23 cellular contexts compared by ENCODE assay signal in the genomic region with DNA sequence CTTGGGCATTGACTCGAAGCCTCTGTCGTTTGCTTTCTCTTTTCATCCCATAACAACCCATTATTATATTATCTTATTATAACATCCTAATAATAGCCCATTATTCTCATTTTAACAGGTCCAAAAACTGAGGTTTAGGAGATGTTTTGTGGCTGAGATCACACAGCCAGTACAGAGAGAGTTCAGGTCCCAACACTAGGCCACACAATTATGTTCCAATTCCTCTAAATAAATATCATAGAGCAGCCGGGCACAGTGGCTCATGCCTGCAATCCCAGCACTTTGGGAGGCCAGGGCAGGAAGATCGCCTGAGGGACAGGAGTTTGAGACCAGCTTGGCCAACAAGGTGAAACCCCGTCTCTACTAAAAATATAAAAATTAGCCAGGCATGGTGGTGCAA. TPM values are rescaled to one million over a fixed set of nuclear protein-coding genes. Genes with fewer than 3 reads are reported as not detected.
"Had no signal": no experiment of that assay in that cellular context is flagged by ENCODE, and none has a peak within 500 bp of the region (broad histone marks: within the 10 kb centered on the region; RNA-seq: fewer than 3 reads in every experiment).

No MANE protein-coding gene starts in this region.

- H3K27me3 ChIP-seq: breast epithelium, esophagus muscularis mucosa, sigmoid colon, testis, upper lobe of right lung had no signal

- H3K27ac ChIP-seq: breast epithelium, coronary artery, esophagus muscularis mucosa, sigmoid colon, testis, upper lobe of right lung had no signal

- H3K4me2 ChIP-seq: smooth muscle cell had no signal

- FAIRE-seq: frontal cortex had no signal

- H3K4me3 ChIP-seq: breast epithelium, coronary artery, esophagus muscularis mucosa, sigmoid colon, smooth muscle cell, testis, upper lobe of right lung had no signal

- H3K27me3 Mint-ChIP-seq: activated CD8-positive, alpha-beta T cell treated with anti-CD3 and anti-CD28 coated beads for 36 hours; central memory CD8-positive, alpha-beta T cell had no signal

- H3K9me3 ChIP-seq: breast epithelium, esophagus muscularis mucosa, sigmoid colon, testis, upper lobe of right lung had no signal

- H3K4me1 ChIP-seq: breast epithelium, esophagus muscularis mucosa, sigmoid colon, testis, upper lobe of right lung had no signal

- H3K4me1 Mint-ChIP-seq: stimulated activated naive B cell treated with anti-CD40 and anti-IgM and Interleukin-4, amounts not matched to agents 10 μg/mL and 1 μg/mL and 100 μg/mL, for 72 hours had no signal

- ATAC-seq: activated CD8-positive, alpha-beta T cell treated with anti-CD3 and anti-CD28 coated beads for 36 hours; stimulated activated naive B cell treated with anti-CD40 and anti-IgM and Interleukin-4, amounts not matched to agents 10 μg/mL and 1 μg/mL and 100 μg/mL, for 72 hours; upper lobe of right lung had no signal

- H3K9me3 Mint-ChIP-seq: activated CD4-positive, alpha-beta T cell treated with anti-CD3 and anti-CD28 coated beads, Interleukin-2, amount 10 ng/mL, durations not matched to agents 7 days and 5 days; activated CD8-positive, alpha-beta T cell treated with anti-CD3 and anti-CD28 coated beads for 36 hours; activated T-helper 1 cell treated with anti-CD3 and anti-CD28 coated beads, Interleukin-12 subunit alpha, Interleukin-12 subunit beta, Interleukin-2, Interleukin-4 antibody, amounts not matched to agents 30 ng/mL and 10 ng/mL and 1 ng/mL, durations not matched to agents 14 hours and 24 hours and 36 hours; central memory CD8-positive, alpha-beta T cell; nephron progenitor cell; stimulated activated naive B cell treated with anti-CD40 and anti-IgM and Interleukin-4, amounts not matched to agents 10 μg/mL and 1 μg/mL and 100 μg/mL, for 72 hours had no signal

- H3K36me3 Mint-ChIP-seq: stimulated activated naive B cell treated with anti-CD40 and anti-IgM and Interleukin-4, amounts not matched to agents 10 μg/mL and 1 μg/mL and 100 μg/mL, for 72 hours had no signal

- H3K27ac Mint-ChIP-seq: activated CD4-positive, alpha-beta T cell treated with anti-CD3 and anti-CD28 coated beads, Interleukin-2, amount 10 ng/mL, durations not matched to agents 7 days and 5 days; activated CD8-positive, alpha-beta T cell treated with anti-CD3 and anti-CD28 coated beads for 36 hours; activated T-helper 1 cell treated with anti-CD3 and anti-CD28 coated beads, Interleukin-12 subunit alpha, Interleukin-12 subunit beta, Interleukin-2, Interleukin-4 antibody, amounts not matched to agents 30 ng/mL and 10 ng/mL and 1 ng/mL, durations not matched to agents 14 hours and 24 hours and 36 hours; nephron progenitor cell; stimulated activated naive B cell treated with anti-CD40 and anti-IgM and Interleukin-4, amounts not matched to agents 10 μg/mL and 1 μg/mL and 100 μg/mL, for 72 hours had no signal

- DNase-seq: activated CD4-positive, alpha-beta T cell treated with anti-CD3 and anti-CD28 coated beads, Interleukin-2, amount 10 ng/mL, durations not matched to agents 7 days and 5 days; activated CD8-positive, alpha-beta T cell treated with anti-CD3 and anti-CD28 coated beads for 36 hours; activated gamma-delta T cell; activated naive CD4-positive, alpha-beta T cell treated with anti-CD3 and anti-CD28 coated beads, Interleukin-2, amount 50 U/mL, for 16 hours; anterior cingulate cortex; hippocampal formation; nephron progenitor cell; nucleus accumbens; sigmoid colon; stimulated activated CD4-positive, alpha-beta T cell treated with anti-CD3 and anti-CD28 coated beads, Interleukin-2, amount 100 ng/mL, for 48 hours; stimulated activated CD8-positive, alpha-beta memory T cell treated with anti-CD3 and anti-CD28 coated beads, Interleukin-4, amount 100 ng/mL, for 48 hours; stimulated activated naive B cell treated with anti-CD40 and anti-IgM and Interleukin-4, amounts not matched to agents 10 μg/mL and 1 μg/mL and 100 μg/mL, for 72 hours; SW 1271; T-helper 2 cell; testis; upper lobe of right lung had no signal

- H3K36me3 ChIP-seq: breast epithelium, esophagus muscularis mucosa, sigmoid colon, upper lobe of right lung had no signal

- H3K4me3 Mint-ChIP-seq: activated CD4-positive, alpha-beta T cell treated with anti-CD3 and anti-CD28 coated beads, Interleukin-2, amount 10 ng/mL, durations not matched to agents 7 days and 5 days; activated CD8-positive, alpha-beta T cell treated with anti-CD3 and anti-CD28 coated beads for 36 hours; activated T-helper 1 cell treated with anti-CD3 and anti-CD28 coated beads, Interleukin-12 subunit alpha, Interleukin-12 subunit beta, Interleukin-2, Interleukin-4 antibody, amounts not matched to agents 30 ng/mL and 10 ng/mL and 1 ng/mL, durations not matched to agents 14 hours and 24 hours and 36 hours; central memory CD8-positive, alpha-beta T cell; nephron progenitor cell; stimulated activated naive B cell treated with anti-CD40 and anti-IgM and Interleukin-4, amounts not matched to agents 10 μg/mL and 1 μg/mL and 100 μg/mL, for 72 hours had no signal

RNA-seq across cellular contexts. Expression of a gene that starts 40.3 kb away (rescaled TPM):
- total RNA-seq: activated CD4-positive, alpha-beta T cell treated with anti-CD3 and anti-CD28 coated beads, Interleukin-2, amount 10 ng/mL, durations not matched to agents 7 days and 5 days had no signal
